ENCODE assay signal across 9 cellular contexts in the genomic region with DNA sequence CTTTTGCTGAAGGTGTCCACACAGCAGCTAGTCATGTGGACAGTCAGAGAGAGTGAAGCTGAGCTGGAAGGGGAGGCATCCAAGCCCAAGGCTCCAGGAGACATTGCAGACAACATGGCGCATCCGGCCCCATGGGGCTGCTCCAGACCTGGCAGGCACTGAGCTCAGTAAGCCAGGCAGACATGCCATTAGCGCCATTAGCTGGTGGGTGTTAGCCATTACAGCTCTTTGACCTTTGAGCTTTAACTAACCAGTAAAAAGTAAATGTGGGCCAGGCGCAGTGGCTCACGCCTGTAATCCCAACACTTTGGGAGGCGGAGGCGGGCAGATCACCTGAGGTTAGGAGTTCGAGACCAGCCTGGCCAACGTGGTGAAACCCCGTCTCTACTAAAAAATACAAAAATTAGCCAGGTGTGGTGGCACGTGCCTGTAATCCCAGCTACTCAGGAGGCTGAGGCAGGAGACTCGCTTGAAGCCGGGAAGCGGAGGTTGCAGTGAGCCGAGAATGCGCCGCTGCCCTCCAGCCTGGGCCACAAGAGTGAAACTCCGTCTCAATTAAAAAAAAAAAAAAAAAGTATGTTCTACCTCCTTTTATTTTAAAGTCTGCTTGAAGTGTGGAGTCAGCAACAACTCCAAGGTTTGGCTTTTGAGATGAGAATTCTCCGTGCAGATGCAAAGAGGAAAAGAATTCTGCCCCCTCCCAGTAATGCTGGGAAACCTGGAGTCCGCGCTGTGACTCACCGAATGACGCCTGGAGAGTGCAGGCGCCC.
DNase-seq lines count a peak whose midpoint lies in the region; ATAC-seq and TF ChIP-seq lines count a peak whose summit lies in the region.
"Had no signal": no experiment of that assay in that cellular context is flagged by ENCODE, and none has a peak within 500 bp of the region (broad histone marks: within the 10 kb centered on the region; RNA-seq: fewer than 3 reads in every experiment).

No MANE protein-coding gene starts in this region.

- peak overlapping the region in 2 of 7 donors; percentile 42 to 86 for H3K27ac Mint-ChIP-seq in CD4-positive, alpha-beta memory T cell
- H3K27ac Mint-ChIP-seq in activated CD4-positive, alpha-beta memory T cell treated with anti-CD3 and anti-CD28 coated beads, Interleukin-2, amount 10 ng/mL, durations not matched to agents 7 days and 5 days = no peak overlapping the region

- POLR2A ChIA-PET in CD4-positive, alpha-beta memory T cell (lab: Charles Lee; ENCODE audit: partially characterized antibody) = no interaction called here
- POLR2A ChIA-PET in activated CD4-positive, alpha-beta memory T cell treated with anti-CD3 and anti-CD28 coated beads, Interleukin-2, amount 10 ng/mL, durations not matched to agents 7 days and 5 days (lab: Charles Lee) = interaction anchor here (0.7 kb wide), 1 partner anchor 30 kb away, joined by 3 read pairs; no protein-coding TSS in a partner anchor

- intact Hi-C loops in CD4-positive, alpha-beta memory T cell (cut with micrococcal nuclease) = no loop called here
- intact Hi-C loops in left lung (cut with DNase I) = no loop called here

- peaks cover 2 to 11% (median 7%) of the 10 kb centered on the region in 4 donors for H3K4me1 Mint-ChIP-seq in CD4-positive, alpha-beta memory T cell
- peaks cover 4% of the 10 kb centered on the region for H3K4me1 Mint-ChIP-seq in activated CD4-positive, alpha-beta memory T cell treated with anti-CD3 and anti-CD28 coated beads, Interleukin-2, amount 10 ng/mL, durations not matched to agents 7 days and 5 days

- peak overlapping the region in 7 of 8 donors; percentile 29 to 82 (median 64) for H3K4me3 Mint-ChIP-seq in CD4-positive, alpha-beta memory T cell
- peak overlapping the region; percentile 13 for H3K4me3 Mint-ChIP-seq in activated CD4-positive, alpha-beta memory T cell treated with anti-CD3 and anti-CD28 coated beads, Interleukin-2, amount 10 ng/mL, durations not matched to agents 7 days and 5 days

- H3K4me1 ChIP-seq in CD4-positive, alpha-beta memory T cell (ENCODE audit: insufficient read depth, low read length) = no peaks in the 10 kb centered on the region
- H3K4me1 ChIP-seq in left lung = no peaks in the 10 kb centered on the region
- H3K4me1 ChIP-seq: adrenal gland had no signal

- H3K27me3 Mint-ChIP-seq in CD4-positive, alpha-beta memory T cell = peaks cover 1 to 3% of the 10 kb centered on the region in 2 donors
- no peaks in the 10 kb centered on the region for H3K27me3 Mint-ChIP-seq in activated CD4-positive, alpha-beta memory T cell treated with anti-CD3 and anti-CD28 coated beads, Interleukin-2, amount 10 ng/mL, durations not matched to agents 7 days and 5 days

- no peaks in the 10 kb centered on the region for H3K9me3 ChIP-seq in CD4-positive, alpha-beta memory T cell (ENCODE audit: control insufficient read depth in 1 of 2, low read length in 2 of 2)
- H3K9me3 ChIP-seq in left lung = peaks cover 0 to 4% of the 10 kb centered on the region in 2 donors
- H3K9me3 ChIP-seq: adrenal gland had no signal

- no peaks in the 10 kb centered on the region for H3K9me3 Mint-ChIP-seq in CD4-positive, alpha-beta memory T cell
- peaks cover 3% of the 10 kb centered on the region for H3K9me3 Mint-ChIP-seq in activated CD4-positive, alpha-beta memory T cell treated with anti-CD3 and anti-CD28 coated beads, Interleukin-2, amount 10 ng/mL, durations not matched to agents 7 days and 5 days

- no peak overlapping the region for H3K4me3 ChIP-seq in CD4-positive, alpha-beta memory T cell (ENCODE audit: low read length in 2 of 2)
- H3K4me3 ChIP-seq in GM12875 (ENCODE audit: low read depth, low read length) (peak overlapping the region; percentile 28), left lung (no peak overlapping the region)
- H3K4me3 ChIP-seq: adrenal gland had no signal

- DNase-seq in CD4-positive, alpha-beta memory T cell = no peak
- DNase-seq in activated CD4-positive, alpha-beta memory T cell treated with anti-CD3 and anti-CD28 coated beads, Interleukin-2, amount 10 ng/mL, durations not matched to agents 7 days and 5 days = no peak
- DNase-seq in left lung (peak in 1 of 2 donors; percentile 79), NCI-H2029 treated with DMSO at 0.1 percent for 48 hours (lab: John Stamatoyannopoulos, UW) (no peak), NCI-H1092 treated with DMSO at 0.1 percent for 48 hours (lab: John Stamatoyannopoulos, UW) (no peak)

- ATAC-seq in left lung (peak; percentile 19), HG02885 (IDR thresholded peaks at IDR 0.05; ENCODE audit: poor library complexity, unreplicated experiment) (no peak), HG02678 (IDR thresholded peaks at IDR 0.05; ENCODE audit: unreplicated experiment) (no peak)

- H3K27me3 ChIP-seq in CD4-positive, alpha-beta memory T cell (ENCODE audit: insufficient read depth, low read length) = no peaks in the 10 kb centered on the region
- H3K27me3 ChIP-seq in left lung = no peaks in the 10 kb centered on the region
- H3K27me3 ChIP-seq: adrenal gland had no signal

- H3K36me3 ChIP-seq in CD4-positive, alpha-beta memory T cell (ENCODE audit: insufficient read depth, low read length) = no peaks in the 10 kb centered on the region
- no peaks in the 10 kb centered on the region for H3K36me3 ChIP-seq in left lung
- H3K36me3 ChIP-seq: adrenal gland had no signal

- no peak overlapping the region for H3K27ac ChIP-seq in CD4-positive, alpha-beta memory T cell (ENCODE audit: low read depth, low read length)
- no peak overlapping the region for H3K27ac ChIP-seq in left lung
- H3K27ac ChIP-seq: adrenal gland had no signal

- TF ChIP-seq CTCF in GM12875 (IDR thresholded peaks at IDR 0.05; ENCODE audit: borderline replicate concordance, insufficient read depth, low read depth, low read length) (no peak), left lung (IDR thresholded peaks at IDR 0.05) (no peak)

- peaks cover 2 to 4% of the 10 kb centered on the region in 2 donors for H3K36me3 Mint-ChIP-seq in CD4-positive, alpha-beta memory T cell
- peaks cover 4% of the 10 kb centered on the region for H3K36me3 Mint-ChIP-seq in activated CD4-positive, alpha-beta memory T cell treated with anti-CD3 and anti-CD28 coated beads, Interleukin-2, amount 10 ng/mL, durations not matched to agents 7 days and 5 days (ENCODE audit: low read depth)

- CTCF ChIA-PET in CD4-positive, alpha-beta memory T cell (lab: Charles Lee; ENCODE audit: partially characterized antibody) = no interaction called here
- CTCF ChIA-PET in activated CD4-positive, alpha-beta memory T cell treated with anti-CD3 and anti-CD28 coated beads, Interleukin-2, amount 10 ng/mL, durations not matched to agents 7 days and 5 days (lab: Charles Lee) = interaction anchor here (0.6 to 1.1 kb wide), 2 partner anchors 47 to 330 kb away, joined by 3 to 4 read pairs; no protein-coding TSS in a partner anchor
